Comparison of ENCODE assay signal across 9 cellular contexts in the genomic region with DNA sequence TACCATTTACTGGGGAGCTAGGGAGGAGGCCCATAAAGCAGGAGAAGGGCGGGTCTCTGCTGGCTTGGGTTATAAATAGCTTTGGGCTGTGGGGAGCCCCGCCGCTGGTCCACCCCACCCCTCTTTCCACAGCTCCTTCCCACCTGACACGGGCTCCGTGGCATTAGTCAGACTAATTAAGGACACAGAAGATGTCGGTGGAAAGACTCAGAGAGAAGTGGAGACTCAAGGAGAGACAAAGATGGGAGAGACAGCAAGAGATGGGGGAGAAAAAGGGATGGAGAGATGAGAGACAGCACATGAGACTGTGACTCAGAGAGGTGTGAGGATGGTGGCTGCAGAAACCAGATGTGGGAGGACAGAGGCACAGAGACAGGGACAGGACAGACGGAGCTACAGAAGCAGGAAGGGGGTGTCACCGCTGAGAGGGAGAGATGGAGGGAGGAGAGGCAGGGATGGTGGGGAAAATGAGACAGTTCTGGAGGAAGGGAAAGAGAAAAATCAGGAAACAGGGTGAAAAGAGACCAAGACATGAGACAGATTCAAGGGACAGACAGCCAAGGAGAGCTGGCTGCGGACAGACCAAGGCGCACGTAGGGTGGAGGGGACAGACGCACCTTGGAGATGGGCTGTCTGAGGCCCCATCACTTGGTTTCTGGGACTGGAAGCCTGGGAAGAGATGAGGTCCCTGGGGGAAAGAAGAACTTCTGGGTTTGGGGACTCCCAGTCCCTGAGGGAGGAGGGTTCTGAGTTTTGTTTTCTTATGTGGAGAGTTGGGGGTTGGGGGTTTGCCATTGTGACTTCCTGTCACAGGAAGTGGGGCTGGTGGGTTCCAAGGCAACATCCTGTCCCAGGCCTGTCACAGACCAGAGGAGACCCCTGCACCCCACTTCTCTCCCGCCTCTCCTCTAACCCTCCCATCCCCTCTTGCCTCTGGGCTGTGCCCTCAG. TPM values are rescaled to one million over a fixed set of nuclear protein-coding genes. Genes with fewer than 3 reads are reported as not detected.
DNase-seq lines count a peak whose midpoint lies in the region; ATAC-seq and TF ChIP-seq lines count a peak whose summit lies in the region.
"Had no signal": no experiment of that assay in that cellular context is flagged by ENCODE, and none has a peak within 500 bp of the region (broad histone marks: within the 10 kb centered on the region; RNA-seq: fewer than 3 reads in every experiment).

No MANE protein-coding gene starts in this region.

- H3K4me2 ChIP-seq in H9 (ENCODE audit: insufficient read depth, insufficient read length, low read length), result peak overlapping the region; percentile 26

- no peak for DNase-seq in H9
- peak; percentile 91 for DNase-seq in activated CD4-positive, alpha-beta T cell treated with anti-CD3 and anti-CD28 coated beads, Interleukin-2, amount 10 ng/mL, durations not matched to agents 24 days and 14 days
- no peak for DNase-seq in ureter (ENCODE audit: low spot score)

- intact Hi-C loops in activated CD4-positive, alpha-beta T cell treated with anti-CD3 and anti-CD28 coated beads, Interleukin-2, amount 10 ng/mL, durations not matched to agents 24 days and 14 days (cut with micrococcal nuclease), result loop anchor here (1.0 to 10.0 kb wide), 8 partner anchors 16 to 1282 kb away; a partner anchor contains a TSS

- no peak overlapping the region for H2BK5ac ChIP-seq in H9 (ENCODE audit: insufficient read length, low read length)

- no peaks in the 10 kb centered on the region for H3K9me3 ChIP-seq in H9 (ENCODE audit: control insufficient read depth, low read depth, low read length)
- no peaks in the 10 kb centered on the region for H3K9me3 ChIP-seq in esophagus (ENCODE audit: control insufficient read depth in 2 of 2, insufficient read depth in 1 of 2, low read depth in 1 of 2, low read length in 1 of 2)

- no peak overlapping the region for H4K5ac ChIP-seq in H9 (ENCODE audit: insufficient read length, low read depth, low read length)

- no peak overlapping the region for H2BK20ac ChIP-seq in H9 (ENCODE audit: low read depth, low read length, poor library complexity, severe bottlenecking)

- no peaks in the 10 kb centered on the region for H3K79me1 ChIP-seq in H9 (ENCODE audit: insufficient read depth, low read depth, low read length, poor library complexity, severe bottlenecking)

- H3K27ac ChIP-seq in H9 (ENCODE audit: insufficient read length, low read depth, low read length), result peak overlapping the region; percentile 37
- peak overlapping the region; percentile 63 to 80 for H3K27ac ChIP-seq in esophagus (ENCODE audit: low read depth in 2 of 2, low read length in 1 of 2)

- H3K27me3 ChIP-seq in H9 (ENCODE audit: insufficient read depth, low read length), result no peaks in the 10 kb centered on the region; the same call in 1 of the 2 replicates
- H3K27me3 ChIP-seq in esophagus (ENCODE audit: control insufficient read depth in 1 of 2, insufficient read depth in 2 of 2, low read length in 2 of 2), result no peaks in the 10 kb centered on the region

- peak overlapping the region; percentile 0 for H3K18ac ChIP-seq in H9 (ENCODE audit: insufficient read length, low read depth, low read length)

- H3K27me3 Mint-ChIP-seq in H9 (ENCODE audit: low read depth), result peaks cover 14% of the 10 kb centered on the region
- H3K27me3 Mint-ChIP-seq in activated CD4-positive, alpha-beta T cell treated with anti-CD3 and anti-CD28 coated beads, Interleukin-2, amount 10 ng/mL, durations not matched to agents 24 days and 14 days, result no peaks in the 10 kb centered on the region
- no peaks in the 10 kb centered on the region for H3K27me3 Mint-ChIP-seq in stimulated activated memory B cell treated with anti-CD40 and anti-IgM and Interleukin-4, amounts not matched to agents 10 μg/mL and 1 μg/mL and 100 μg/mL, for 72 hours

- peak overlapping the region; percentile 1 to 7 for H3K4me3 ChIP-seq in esophagus (ENCODE audit: low read depth in 1 of 2, low read length in 2 of 2)

- H2BK12ac ChIP-seq in H9 (ENCODE audit: insufficient read length, low read depth, low read length), result no peak overlapping the region

- no peak overlapping the region for H2AK5ac ChIP-seq in H9 (ENCODE audit: insufficient read length, low read length)

- peak overlapping the region; percentile 17 for H3K9ac ChIP-seq in H9 (ENCODE audit: extremely low read depth, insufficient read length, low read length)

- H3K9me3 Mint-ChIP-seq in H9, result no peaks in the 10 kb centered on the region; a peak in 1 of 5 replicates
- H3K9me3 Mint-ChIP-seq in activated CD4-positive, alpha-beta T cell treated with anti-CD3 and anti-CD28 coated beads, Interleukin-2, amount 10 ng/mL, durations not matched to agents 24 days and 14 days, result no peaks in the 10 kb centered on the region
- H3K9me3 Mint-ChIP-seq in stimulated activated memory B cell treated with anti-CD40 and anti-IgM and Interleukin-4, amounts not matched to agents 10 μg/mL and 1 μg/mL and 100 μg/mL, for 72 hours, result no peaks in the 10 kb centered on the region

- peak overlapping the region; percentile 6 to 74 (median 12); a peak in 6 of 7 replicates for H3K27ac Mint-ChIP-seq in H9
- peak overlapping the region; percentile 90 for H3K27ac Mint-ChIP-seq in activated CD4-positive, alpha-beta T cell treated with anti-CD3 and anti-CD28 coated beads, Interleukin-2, amount 10 ng/mL, durations not matched to agents 24 days and 14 days
- peak overlapping the region; percentile 77 for H3K27ac Mint-ChIP-seq in stimulated activated memory B cell treated with anti-CD40 and anti-IgM and Interleukin-4, amounts not matched to agents 10 μg/mL and 1 μg/mL and 100 μg/mL, for 72 hours

- H2BK120ac ChIP-seq in H9 (ENCODE audit: low read depth, low read length, poor library complexity, severe bottlenecking), result no peak overlapping the region

- peaks cover 1 to 20% of the 10 kb centered on the region in 2 donors for H3K36me3 ChIP-seq in esophagus (ENCODE audit: control insufficient read depth in 2 of 2, insufficient read depth in 2 of 2, low read length in 1 of 2)

- no peak overlapping the region for H3K56ac ChIP-seq in H9 (ENCODE audit: insufficient read length, low read depth, low read length)

- H3K4ac ChIP-seq in H9 (ENCODE audit: low read depth, low read length), result no peak overlapping the region

- ATAC-seq in stimulated activated memory B cell treated with anti-CD40 and anti-IgM and Interleukin-4, amounts not matched to agents 10 μg/mL and 1 μg/mL and 100 μg/mL, for 72 hours, result peak; percentile 5
- no peak for ATAC-seq in HG03439 (IDR thresholded peaks at IDR 0.05; ENCODE audit: unreplicated experiment)
- no peak for ATAC-seq in GM21360 (IDR thresholded peaks at IDR 0.05; ENCODE audit: unreplicated experiment)
- ATAC-seq in HG02763 (IDR thresholded peaks at IDR 0.05; ENCODE audit: unreplicated experiment), result no peak

- no peak for TF ChIP-seq CTCF in H9 (conservative IDR thresholded peaks at IDR 0.05)

- H3K4me1 ChIP-seq in H9 (ENCODE audit: insufficient read depth, low read length) (peaks cover 8% of the 10 kb centered on the region), esophagus (ENCODE audit: control insufficient read depth in 2 of 2, insufficient read depth in 2 of 2, low read length in 1 of 2) (peaks cover 0 to 8% of the 10 kb centered on the region in 2 donors)

- H3K4me3 Mint-ChIP-seq in H9, result peak overlapping the region; percentile 18 to 34; a peak in 2 of 5 replicates
- peak overlapping the region; percentile 83 for H3K4me3 Mint-ChIP-seq in activated CD4-positive, alpha-beta T cell treated with anti-CD3 and anti-CD28 coated beads, Interleukin-2, amount 10 ng/mL, durations not matched to agents 24 days and 14 days
- peak overlapping the region; percentile 69 for H3K4me3 Mint-ChIP-seq in stimulated activated memory B cell treated with anti-CD40 and anti-IgM and Interleukin-4, amounts not matched to agents 10 μg/mL and 1 μg/mL and 100 μg/mL, for 72 hours

- no peaks in the 10 kb centered on the region for H4K20me1 ChIP-seq in H9 (ENCODE audit: control insufficient read depth, insufficient read depth, insufficient read length)

- no peak overlapping the region for H4K8ac ChIP-seq in H9 (replicated peaks; ENCODE audit: insufficient read length, low read depth, low read length)

- WGBS in H9 (ENCODE audit: extremely low coverage, insufficient read length, low lambda C conversion rate), result no CpG with 5 or more reads among the region's 13 CpGs
- WGBS in esophagus, 2 donors, result 51 to 54% methylated on average over 13 of the region's 13 CpGs

- no peak overlapping the region for H2AFZ ChIP-seq in H9 (ENCODE audit: low read length)

- 0 out of 2 replicates have a peak, but pooled peaks cover 2% of the 10 kb centered on the region for H3K79me2 ChIP-seq in H9 (ENCODE audit: insufficient read depth, low read length)

- H3K36me3 Mint-ChIP-seq in H9 (ENCODE audit: insufficient read depth in 1 of 3, low read depth in 3 of 3), result peaks cover 0 to 17% (median 4%) of the 10 kb centered on the region in 3 experiments; a peak in 4 of 7 replicates
- H3K36me3 Mint-ChIP-seq in activated CD4-positive, alpha-beta T cell treated with anti-CD3 and anti-CD28 coated beads, Interleukin-2, amount 10 ng/mL, durations not matched to agents 24 days and 14 days (ENCODE audit: low read depth), result peaks cover 58% of the 10 kb centered on the region
- H3K36me3 Mint-ChIP-seq in stimulated activated memory B cell treated with anti-CD40 and anti-IgM and Interleukin-4, amounts not matched to agents 10 μg/mL and 1 μg/mL and 100 μg/mL, for 72 hours, result peaks cover 22% of the 10 kb centered on the region

- H4K91ac ChIP-seq in H9 (ENCODE audit: insufficient read length, low read depth, low read length), result peak overlapping the region; percentile 9

- no peak overlapping the region for H3K23ac ChIP-seq in H9 (ENCODE audit: insufficient read length, low read depth, low read length)

- H3K23me2 ChIP-seq in H9 (ENCODE audit: insufficient read length, low read depth, low read length, poor library complexity, severe bottlenecking), result peaks cover 20% of the 10 kb centered on the region

- H3K4me1 Mint-ChIP-seq in H9, result peaks cover 27 to 44% of the 10 kb centered on the region in 2 experiments
- H3K4me1 Mint-ChIP-seq in activated CD4-positive, alpha-beta T cell treated with anti-CD3 and anti-CD28 coated beads, Interleukin-2, amount 10 ng/mL, durations not matched to agents 24 days and 14 days, result peaks cover 53% of the 10 kb centered on the region
- H3K4me1 Mint-ChIP-seq in stimulated activated memory B cell treated with anti-CD40 and anti-IgM and Interleukin-4, amounts not matched to agents 10 μg/mL and 1 μg/mL and 100 μg/mL, for 72 hours, result peaks cover 62% of the 10 kb centered on the region

- H2BK15ac ChIP-seq in H9 (ENCODE audit: low read depth, low read length), result no peak overlapping the region

- no peak overlapping the region for H3T11ph ChIP-seq in H9 (ENCODE audit: low read length)

- peak overlapping the region; percentile 0; the same call in 1 of the 2 replicates for H3K14ac ChIP-seq in H9 (ENCODE audit: insufficient read depth, low read length)

RNA-seq across cellular contexts. Expression of a gene that starts 4.1 kb away (rescaled TPM):
- 47.0 and 50.3 TPM in 2 replicates for total RNA-seq in H9 (2021)
- 365 and 378 TPM in 2 replicates for total RNA-seq in activated CD4-positive, alpha-beta T cell treated with anti-CD3 and anti-CD28 coated beads, Interleukin-2, amount 10 ng/mL, durations not matched to agents 24 days and 14 days
- 100 to 1,000 TPM in 1 of 2 donors, 10 to 100 TPM in 1; 51.2 to 104 TPM for polyA plus RNA-seq in esophagus
- 120 TPM for total RNA-seq in ureter

RNA-seq across cellular contexts. Expression of a gene that starts 10.0 kb away (rescaled TPM):
- total RNA-seq in H9 (2021) (0.22 and 0.39 TPM in 2 replicates), ureter (3.7 TPM)
- 2.6 and 2.7 TPM in 2 replicates for total RNA-seq in activated CD4-positive, alpha-beta T cell treated with anti-CD3 and anti-CD28 coated beads, Interleukin-2, amount 10 ng/mL, durations not matched to agents 24 days and 14 days
- polyA plus RNA-seq in esophagus, result under 1 TPM; 0.31 to 0.57 TPM

RNA-seq across cellular contexts. Expression of a gene that starts 27.0 kb away (rescaled TPM):
- total RNA-seq in H9 (2021) (3,024 and 3,117 TPM in 2 replicates), ureter (1,844 TPM)
- 2,909 and 2,931 TPM in 2 replicates for total RNA-seq in activated CD4-positive, alpha-beta T cell treated with anti-CD3 and anti-CD28 coated beads, Interleukin-2, amount 10 ng/mL, durations not matched to agents 24 days and 14 days
- polyA plus RNA-seq in esophagus, result 1,000 to 10,000 TPM; 2,678 to 3,536 TPM

RNA-seq across cellular contexts. Expression of a gene that starts 41.2 kb away (rescaled TPM):
- total RNA-seq in H9 (2021), result 0.11 and 0.22 TPM in 2 replicates
- 3.1 and 4.2 TPM in 2 replicates for total RNA-seq in activated CD4-positive, alpha-beta T cell treated with anti-CD3 and anti-CD28 coated beads, Interleukin-2, amount 10 ng/mL, durations not matched to agents 24 days and 14 days
- polyA plus RNA-seq in esophagus, result under 1 TPM; 0.07 to 0.24 TPM
- total RNA-seq in ureter, result 0.36 TPM
- total RNA-seq: renal cortical epithelial cell had no signal

RNA-seq across cellular contexts. Expression of a gene that starts 42.2 kb away (rescaled TPM):
- total RNA-seq in H9 (2021), result not detected in 2 replicates
- total RNA-seq in activated CD4-positive, alpha-beta T cell treated with anti-CD3 and anti-CD28 coated beads, Interleukin-2, amount 10 ng/mL, durations not matched to agents 24 days and 14 days, result not detected in 2 replicates
- under 1 TPM in 1 of 2 donors, not detected in 1; 0.18 TPM for polyA plus RNA-seq in esophagus
- not detected for total RNA-seq in ureter
- total RNA-seq: renal cortical epithelial cell had no signal

Comparison
In these comparisons a context has a peak if more than half of its experiments do, and no peak if none do; other contexts are left out.
1. H3K27ac Mint-ChIP-seq: peak in every context shown above with its lines; median percentile 90 in activated CD4-positive, alpha-beta T cell treated with anti-CD3 and anti-CD28 coated beads, Interleukin-2, amount 10 ng/mL, durations not matched to agents 24 days and 14 days; 77 in stimulated activated memory B cell treated with anti-CD40 and anti-IgM and Interleukin-4, amounts not matched to agents 10 μg/mL and 1 μg/mL and 100 μg/mL, for 72 hours; 12 in H9.
2. H3K4me3 Mint-ChIP-seq: peak in every context shown above with its lines; median percentile 83 in activated CD4-positive, alpha-beta T cell treated with anti-CD3 and anti-CD28 coated beads, Interleukin-2, amount 10 ng/mL, durations not matched to agents 24 days and 14 days; 69 in stimulated activated memory B cell treated with anti-CD40 and anti-IgM and Interleukin-4, amounts not matched to agents 10 μg/mL and 1 μg/mL and 100 μg/mL, for 72 hours; 26 in H9.